Comparison of ENCODE assay signal across 8 cellular contexts in the genomic region with DNA sequence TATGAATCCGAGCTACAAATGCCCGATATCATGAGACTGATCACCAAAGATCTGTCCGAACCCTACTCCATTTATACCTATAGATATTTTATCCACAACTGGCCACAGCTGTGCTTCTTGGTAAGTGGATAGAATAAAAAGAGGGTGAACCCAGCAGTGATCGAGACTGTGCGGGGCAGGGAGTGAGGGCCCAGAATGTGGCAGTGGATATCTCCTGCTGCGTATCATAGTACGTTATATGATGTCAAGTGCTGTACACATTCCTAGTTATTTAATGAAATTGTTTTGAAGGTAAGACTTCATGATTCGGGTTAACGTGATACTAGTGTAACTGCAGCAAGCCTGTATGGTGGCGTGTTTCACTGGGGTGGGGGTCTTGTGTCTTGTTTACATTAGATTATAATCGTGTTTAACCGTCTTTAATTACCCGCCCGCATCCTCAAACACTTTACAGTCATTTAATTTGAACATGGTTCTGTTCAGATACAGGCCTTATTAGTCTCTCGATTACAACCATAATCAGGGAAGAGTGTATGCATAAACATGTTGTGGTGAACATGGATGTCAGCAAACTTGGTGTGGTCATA.
DNase-seq lines count a peak whose midpoint lies in the region; ATAC-seq and TF ChIP-seq lines count a peak whose summit lies in the region.

No MANE protein-coding gene starts in this region.

- H3K36me3 ChIP-seq in NT2/D1 (ENCODE audit: insufficient read depth, insufficient read length, low read length): peaks cover 17% of the 10 kb centered on the region
- H3K36me3 ChIP-seq in duodenal mucosa (ENCODE audit: control insufficient read depth in 1 of 2, insufficient read depth in 2 of 2, low read length in 2 of 2): no peaks in the 10 kb centered on the region

- peak overlapping the region; percentile 76 to 94 (median 80) for H3K27ac Mint-ChIP-seq in nephron

- peak overlapping the region; percentile 92 to 95 (median 94) for H3K4me3 Mint-ChIP-seq in nephron

- H3K4me1 ChIP-seq in NT2/D1 (ENCODE audit: insufficient read depth, insufficient read length): no peaks in the 10 kb centered on the region
- H3K4me1 ChIP-seq in duodenal mucosa (ENCODE audit: control insufficient read depth in 1 of 2, insufficient read depth in 2 of 2, low read length in 2 of 2): peaks cover 26 to 28% of the 10 kb centered on the region in 2 donors

- peaks cover 38% of the 10 kb centered on the region for H3K4me1 Mint-ChIP-seq in nephron

- H3K27ac ChIP-seq in duodenal mucosa (ENCODE audit: low read depth, low read length): no peak overlapping the region

- H3K27me3 ChIP-seq in NT2/D1 (ENCODE audit: insufficient read depth, insufficient read length) (peaks cover under 1% of the 10 kb centered on the region), duodenal mucosa (ENCODE audit: control insufficient read depth in 1 of 2, insufficient read depth in 2 of 2, low read length in 2 of 2) (no peaks in the 10 kb centered on the region)

- H3K9ac ChIP-seq in NT2/D1 (ENCODE audit: insufficient read length, low read depth) (peak overlapping the region; percentile 66), duodenal mucosa (ENCODE audit: low read depth in 1 of 2, low read length in 2 of 2) (peak overlapping the region; percentile 65 to 68)

- ATAC-seq in GM18858 (IDR thresholded peaks at IDR 0.05; ENCODE audit: unreplicated experiment): no peak

- H3K9me3 ChIP-seq in NT2/D1 (ENCODE audit: insufficient read depth, low read length) (no peaks in the 10 kb centered on the region), duodenal mucosa (ENCODE audit: control insufficient read depth in 1 of 2, low read length in 2 of 2) (no peaks in the 10 kb centered on the region)

- H3K27me3 Mint-ChIP-seq in nephron (ENCODE audit: low read depth): no peaks in the 10 kb centered on the region

- H3K4me3 ChIP-seq in GM08714 (ENCODE audit: low read length) (peak overlapping the region; percentile 96), NT2/D1 (ENCODE audit: insufficient read length, low read depth) (peak overlapping the region; percentile 71), duodenal mucosa (ENCODE audit: low read depth in 1 of 2, low read length in 2 of 2) (peak overlapping the region; percentile 90 to 94)

- no peaks in the 10 kb centered on the region for H3K9me3 Mint-ChIP-seq in nephron

- H3K36me3 Mint-ChIP-seq in nephron (ENCODE audit: low read depth): peaks cover 17% of the 10 kb centered on the region

- TF ChIP-seq CTCF in nephron (IDR thresholded peaks at IDR 0.05; ENCODE audit: unreplicated experiment in 3 of 3): no peak

- DNase-seq in NT2/D1 (ENCODE audit: low read depth, low spot score) (no peak), Ammon's horn (ENCODE audit: low spot score) (no peak), superior temporal gyrus (ENCODE audit: extremely low spot score) (no peak)
- no peak for DNase-seq in stimulated activated CD4-positive, alpha-beta T cell treated with anti-CD3 and anti-CD28 coated beads, Interleukin-12 subunit alpha, Interleukin-12 subunit beta, amount 100 ng/mL, for 4 hours
